In genomic region chr2:234723400-234723799, GRCh38 we compare ENCODE assay signal across 23 cellular contexts.
"Had no signal": no experiment of that assay in that cellular context is flagged by ENCODE, and none has a peak within 500 bp of the region (broad histone marks: within the 10 kb centered on the region; RNA-seq: fewer than 3 reads in every experiment).

No MANE protein-coding gene starts in this region.

- H3K4me1 Mint-ChIP-seq: central memory CD8-positive, alpha-beta T cell; naive thymus-derived CD4-positive, alpha-beta T cell; stimulated activated naive B cell treated with anti-CD40 and anti-IgM and Interleukin-4, amounts not matched to agents 10 μg/mL and 1 μg/mL and 100 μg/mL, for 72 hours; stimulated activated naive CD8-positive, alpha-beta T cell treated with anti-CD3 and anti-CD28 coated beads, Interleukin-15, amount 100 ng/mL, for 72 hours had no signal

- H3K36me3 Mint-ChIP-seq: naive thymus-derived CD4-positive, alpha-beta T cell; stimulated activated naive B cell treated with anti-CD40 and anti-IgM and Interleukin-4, amounts not matched to agents 10 μg/mL and 1 μg/mL and 100 μg/mL, for 72 hours had no signal

- H3K9me3 Mint-ChIP-seq: central memory CD8-positive, alpha-beta T cell; effector memory CD8-positive, alpha-beta T cell; naive thymus-derived CD4-positive, alpha-beta T cell; nephron progenitor cell; stimulated activated naive B cell treated with anti-CD40 and anti-IgM and Interleukin-4, amounts not matched to agents 10 μg/mL and 1 μg/mL and 100 μg/mL, for 72 hours; stimulated activated naive CD8-positive, alpha-beta T cell treated with anti-CD3 and anti-CD28 coated beads, Interleukin-15, amount 100 ng/mL, for 72 hours had no signal

- H3K36me3 ChIP-seq: heart left ventricle, left lung, ovary, right atrium auricular region, sigmoid colon, tibial nerve had no signal

- H3K4me1 ChIP-seq: heart left ventricle, left lung, right atrium auricular region, sigmoid colon, testis, tibial nerve had no signal

- H3K27me3 ChIP-seq: heart left ventricle, left lung, ovary, right atrium auricular region, sigmoid colon, testis, tibial nerve had no signal

- DNase-seq: cortex of kidney; effector memory CD8-positive, alpha-beta T cell; foreskin melanocyte; hypothalamus; kidney glomerular epithelial cell; left lung; mesendoderm; naive thymus-derived CD4-positive, alpha-beta T cell; nephron progenitor cell; ovary; sigmoid colon; stimulated activated CD4-positive, alpha-beta T cell treated with anti-CD3 and anti-CD28 coated beads, Interleukin-2, amount 100 ng/mL, for 24 hours; stimulated activated CD4-positive, alpha-beta T cell treated with anti-CD3 and anti-CD28 coated beads, Interleukin-4, amount 100 ng/mL, for 4 hours; stimulated activated naive B cell treated with anti-CD40 and anti-IgM and Interleukin-4, amounts not matched to agents 10 μg/mL and 1 μg/mL and 100 μg/mL, for 72 hours; stimulated activated naive CD8-positive, alpha-beta T cell treated with anti-CD3 and anti-CD28 coated beads, Interleukin-15, amount 100 ng/mL, for 72 hours; testis had no signal

- ATAC-seq: effector memory CD8-positive, alpha-beta T cell; left lung; naive thymus-derived CD4-positive, alpha-beta T cell; stimulated activated naive B cell treated with anti-CD40 and anti-IgM and Interleukin-4, amounts not matched to agents 10 μg/mL and 1 μg/mL and 100 μg/mL, for 72 hours; stimulated activated naive CD8-positive, alpha-beta T cell treated with anti-CD3 and anti-CD28 coated beads, Interleukin-15, amount 100 ng/mL, for 72 hours had no signal

- H3K27ac ChIP-seq: epithelial cell of prostate, heart left ventricle, left lung, ovary, right atrium auricular region, sigmoid colon, skin epidermis, testis, tibial nerve had no signal

- H3K4me3 ChIP-seq: heart left ventricle, left lung, lung, ovary, right atrium auricular region, sigmoid colon, skin epidermis, testis, tibial nerve had no signal

- H3K9me3 ChIP-seq: left lung, ovary, right atrium auricular region, sigmoid colon, testis, tibial nerve had no signal

- H3K4me3 Mint-ChIP-seq: central memory CD8-positive, alpha-beta T cell; effector memory CD8-positive, alpha-beta T cell; naive thymus-derived CD4-positive, alpha-beta T cell; nephron progenitor cell; stimulated activated naive B cell treated with anti-CD40 and anti-IgM and Interleukin-4, amounts not matched to agents 10 μg/mL and 1 μg/mL and 100 μg/mL, for 72 hours; stimulated activated naive CD8-positive, alpha-beta T cell treated with anti-CD3 and anti-CD28 coated beads, Interleukin-15, amount 100 ng/mL, for 72 hours had no signal

- H3K27ac Mint-ChIP-seq: effector memory CD8-positive, alpha-beta T cell; naive thymus-derived CD4-positive, alpha-beta T cell; stimulated activated naive B cell treated with anti-CD40 and anti-IgM and Interleukin-4, amounts not matched to agents 10 μg/mL and 1 μg/mL and 100 μg/mL, for 72 hours; stimulated activated naive CD8-positive, alpha-beta T cell treated with anti-CD3 and anti-CD28 coated beads, Interleukin-15, amount 100 ng/mL, for 72 hours had no signal
